Comparison of ENCODE assay signal across 22 cellular contexts in genomic region chr3:151962891-151963290, GRCh38.
DNase-seq lines count a peak whose midpoint lies in the region; ATAC-seq and TF ChIP-seq lines count a peak whose summit lies in the region.
"Had no signal": no experiment of that assay in that cellular context is flagged by ENCODE, and none has a peak within 500 bp of the region (broad histone marks: within the 10 kb centered on the region; RNA-seq: fewer than 3 reads in every experiment).

No MANE protein-coding gene starts in this region.

- no peaks in the 10 kb centered on the region for H3K79me2 ChIP-seq in SK-N-SH (ENCODE audit: insufficient read depth)

- no peaks in the 10 kb centered on the region for H3K4me1 ChIP-seq in SK-N-SH (ENCODE audit: control insufficient read depth in 1 of 2, insufficient read depth in 2 of 2, low read depth in 1 of 2, low read length in 1 of 2)
- no peaks in the 10 kb centered on the region for H3K4me1 ChIP-seq in naive thymus-derived CD4-positive, alpha-beta T cell (ENCODE audit: control insufficient read depth in 2 of 2, insufficient read depth in 2 of 2, low read length in 2 of 2)
- H3K4me1 ChIP-seq: A549 had no signal

- no peak for TF ChIP-seq RAD21 in SK-N-SH (IDR thresholded peaks at IDR 0.05; ENCODE audit: low read length)

- CTCF ChIA-PET in SK-N-SH (lab: Yijun Ruan, JAX) = no interaction called here
- CTCF ChIA-PET in naive thymus-derived CD4-positive, alpha-beta T cell (lab: Charles Lee) = no interaction called here

- no peaks in the 10 kb centered on the region for H4K20me1 ChIP-seq in SK-N-SH (ENCODE audit: insufficient read depth)

- H3K36me3 Mint-ChIP-seq in immature natural killer cell = no peaks in the 10 kb centered on the region
- peaks cover 0 to 4% (median 0%) of the 10 kb centered on the region in 5 donors for H3K36me3 Mint-ChIP-seq in naive thymus-derived CD4-positive, alpha-beta T cell
- H3K36me3 Mint-ChIP-seq: CD4-positive, CD25-positive, alpha-beta regulatory T cell; CD8-positive, alpha-beta memory T cell had no signal

- H3K4me3 ChIP-seq in SK-N-SH (ENCODE audit: low read depth in 2 of 2, low read length in 1 of 2) (no peak overlapping the region), SK-N-MC (peak overlapping the region; percentile 53), fibroblast of mammary gland (ENCODE audit: control insufficient read depth, low read depth, low read length) (no peak overlapping the region)
- H3K4me3 ChIP-seq in naive thymus-derived CD4-positive, alpha-beta T cell (ENCODE audit: low read length) = no peak overlapping the region
- H3K4me3 ChIP-seq: A549, GM23338 had no signal

- POLR2A ChIA-PET in SK-N-SH (lab: Yijun Ruan, JAX) = no interaction called here
- POLR2A ChIA-PET in naive thymus-derived CD4-positive, alpha-beta T cell (lab: Charles Lee) = no interaction called here

- intact Hi-C loops in naive thymus-derived CD4-positive, alpha-beta T cell (cut with micrococcal nuclease) = no loop called here

- ATAC-seq in SK-N-SH treated with all-trans-retinoic acid at 6 μM for 48 hours = peak; percentile 34; the same call in 2 of the 3 replicates
- ATAC-seq in GM19035 (IDR thresholded peaks at IDR 0.05; ENCODE audit: unreplicated experiment) = no peak
- ATAC-seq in GM19324 (IDR thresholded peaks at IDR 0.05; ENCODE audit: low FRiP score, unreplicated experiment) = no peak
- ATAC-seq in naive thymus-derived CD4-positive, alpha-beta T cell = no peak
- ATAC-seq: A549, GM23338 had no signal

- TF ChIP-seq CTCF in SK-N-SH (IDR thresholded peaks at IDR 0.05) (no peak), fibroblast of mammary gland (conservative IDR thresholded peaks at IDR 0.05; ENCODE audit: control insufficient read depth, insufficient read depth, low read depth, low read length) (no peak)

- TF ChIP-seq EP300 in SK-N-SH (IDR thresholded peaks at IDR 0.05; ENCODE audit: borderline replicate concordance in 1 of 2, low read depth in 1 of 2, low read length in 1 of 2) = no peak

- H3K4me1 Mint-ChIP-seq in immature natural killer cell = no peaks in the 10 kb centered on the region
- H3K4me1 Mint-ChIP-seq in naive thymus-derived CD4-positive, alpha-beta T cell = peaks cover 0 to 1% (median 0%) of the 10 kb centered on the region in 7 donors
- H3K4me1 Mint-ChIP-seq: B cell; CD4-positive, CD25-positive, alpha-beta regulatory T cell; CD8-positive, alpha-beta memory T cell; GM23338 had no signal

- no peak overlapping the region for H3K4me3 Mint-ChIP-seq in immature natural killer cell
- H3K4me3 Mint-ChIP-seq in naive thymus-derived CD4-positive, alpha-beta T cell = no peak overlapping the region
- H3K4me3 Mint-ChIP-seq: B cell; CD4-positive, CD25-positive, alpha-beta regulatory T cell; CD8-positive, alpha-beta memory T cell; GM23338; HFFc6 had no signal

- H3K9me3 ChIP-seq in SK-N-SH = no peaks in the 10 kb centered on the region
- no peaks in the 10 kb centered on the region for H3K9me3 ChIP-seq in SK-N-MC (ENCODE audit: low read depth, low read length)
- H3K9me3 ChIP-seq in naive thymus-derived CD4-positive, alpha-beta T cell (ENCODE audit: control insufficient read depth in 2 of 3, low read length in 3 of 3) = no peaks in the 10 kb centered on the region
- H3K9me3 ChIP-seq: A549 had no signal

- H3F3A ChIP-seq in SK-N-SH (replicated peaks; ENCODE audit: insufficient read depth) = no peaks in the 10 kb centered on the region

- no peak overlapping the region for H2AFZ ChIP-seq in SK-N-SH (ENCODE audit: low read depth)
- H2AFZ ChIP-seq: GM23338 had no signal

- no peak overlapping the region for H3K4me2 ChIP-seq in SK-N-SH
- H3K4me2 ChIP-seq: A549, GM23338 had no signal

- H3K36me3 ChIP-seq in SK-N-SH (replicated peaks in 1 of 2; ENCODE audit: control insufficient read depth in 1 of 2, insufficient read depth in 2 of 2, low read length in 1 of 2) = no peaks in the 10 kb centered on the region
- no peaks in the 10 kb centered on the region for H3K36me3 ChIP-seq in SK-N-MC (ENCODE audit: insufficient read depth, low read length)
- H3K36me3 ChIP-seq in naive thymus-derived CD4-positive, alpha-beta T cell (ENCODE audit: control insufficient read depth in 2 of 3, insufficient read depth in 3 of 3, low read length in 3 of 3) = no peaks in the 10 kb centered on the region

- no peaks in the 10 kb centered on the region for H3K9me3 Mint-ChIP-seq in immature natural killer cell
- H3K9me3 Mint-ChIP-seq in naive thymus-derived CD4-positive, alpha-beta T cell = peaks cover 0 to 7% (median 0%) of the 10 kb centered on the region in 11 donors
- H3K9me3 Mint-ChIP-seq: GM23338, HFFc6 had no signal

- H3K9me2 ChIP-seq in SK-N-SH = no peaks in the 10 kb centered on the region

- H3K27me3 ChIP-seq in SK-N-SH (ENCODE audit: insufficient read depth) = no peaks in the 10 kb centered on the region
- no peaks in the 10 kb centered on the region for H3K27me3 ChIP-seq in naive thymus-derived CD4-positive, alpha-beta T cell (ENCODE audit: control insufficient read depth in 2 of 2, insufficient read depth in 2 of 2, low read length in 2 of 2)

- H3K27ac ChIP-seq in SK-N-SH (ENCODE audit: low read depth in 2 of 2, low read length in 1 of 2) (peak overlapping the region in 1 of 2 experiments; percentile 48; a peak in 2 of 4 replicates), SK-N-MC (peak overlapping the region; percentile 84)
- no peak overlapping the region for H3K27ac ChIP-seq in naive thymus-derived CD4-positive, alpha-beta T cell (ENCODE audit: low read depth, low read length)
- H3K27ac ChIP-seq: 22Rv1, A549 had no signal

- DNase-seq in SK-N-SH = no peak
- no peak for DNase-seq in SK-N-MC (ENCODE audit: low read depth, low spot score)
- DNase-seq in fibroblast of mammary gland (ENCODE audit: low read depth) = peak; percentile 42
- DNase-seq in immature natural killer cell = no peak
- DNase-seq in naive thymus-derived CD4-positive, alpha-beta T cell = no peak
- DNase-seq: C1 segment of cervical spinal cord; CD4-positive, CD25-positive, alpha-beta regulatory T cell; CD8-positive, alpha-beta memory T cell; COR-L47; DMS 273 treated with DMSO at 0.1 percent for 48 hours; DMS53; DND-41; HCEC 1CT; HFFc6; IMR-90 had no signal

- H3K9ac ChIP-seq in SK-N-SH (no peak overlapping the region), SK-N-MC (ENCODE audit: insufficient read length) (no peak overlapping the region)

- peaks cover 2 to 12% (median 5%) of the 10 kb centered on the region in 3 donors for H3K27me3 Mint-ChIP-seq in immature natural killer cell (ENCODE audit: low read depth in 3 of 3)
- H3K27me3 Mint-ChIP-seq in naive thymus-derived CD4-positive, alpha-beta T cell = peaks cover 5 to 27% (median 7%) of the 10 kb centered on the region in 5 donors

- H3K27ac Mint-ChIP-seq in immature natural killer cell = no peak overlapping the region
- no peak overlapping the region for H3K27ac Mint-ChIP-seq in naive thymus-derived CD4-positive, alpha-beta T cell
- H3K27ac Mint-ChIP-seq: B cell; CD4-positive, CD25-positive, alpha-beta regulatory T cell; CD8-positive, alpha-beta memory T cell; GM23338; HFFc6 had no signal

TF ChIP-seq in SK-N-SH treated with all-trans-retinoic acid at 6 μM for 48 hours, 23 proteins besides CTCF, POLR2A, EP300 and RAD21 (continues in another document):
- TF ChIP-seq TOX (CRISPR knock-in tag; IDR thresholded peaks at IDR 0.05; ENCODE audit: borderline replicate concordance) (no peak), RARB (CRISPR knock-in tag; IDR thresholded peaks at IDR 0.05) (no peak), SNAI2 (CRISPR knock-in tag; IDR thresholded peaks at IDR 0.05) (no peak), PPARA (CRISPR knock-in tag; IDR thresholded peaks at IDR 0.05; ENCODE audit: borderline replicate concordance) (no peak), BACH2 (CRISPR knock-in tag; IDR thresholded peaks at IDR 0.05; ENCODE audit: borderline replicate concordance) (no peak), TCF4 (CRISPR knock-in tag; IDR thresholded peaks at IDR 0.05; ENCODE audit: borderline replicate concordance) (no peak), ZNF70 (CRISPR knock-in tag; IDR thresholded peaks at IDR 0.05) (no peak), ZFP3 (CRISPR knock-in tag; IDR thresholded peaks at IDR 0.05) (no peak), ESRRG (CRISPR knock-in tag; IDR thresholded peaks at IDR 0.05) (no peak), ZNF565 (CRISPR knock-in tag; conservative IDR thresholded peaks at IDR 0.05; ENCODE audit: low read depth) (no peak), GLIS3 (CRISPR knock-in tag; IDR thresholded peaks at IDR 0.05) (no peak), ARNTL (CRISPR knock-in tag; IDR thresholded peaks at IDR 0.05; ENCODE audit: borderline replicate concordance, low read depth) (no peak)

TF ChIP-seq in SK-N-SH, 30 proteins besides CTCF, POLR2A, EP300 and RAD21 (continues in another document):
- TF ChIP-seq TCF12 (IDR thresholded peaks at IDR 0.05) = no peak
- TF ChIP-seq RCOR1 (IDR thresholded peaks at IDR 0.05; ENCODE audit: low read length) = no peak
- no peak for TF ChIP-seq TEAD4 (IDR thresholded peaks at IDR 0.05; ENCODE audit: borderline replicate concordance, insufficient read depth)
- TF ChIP-seq, protein P1, sequence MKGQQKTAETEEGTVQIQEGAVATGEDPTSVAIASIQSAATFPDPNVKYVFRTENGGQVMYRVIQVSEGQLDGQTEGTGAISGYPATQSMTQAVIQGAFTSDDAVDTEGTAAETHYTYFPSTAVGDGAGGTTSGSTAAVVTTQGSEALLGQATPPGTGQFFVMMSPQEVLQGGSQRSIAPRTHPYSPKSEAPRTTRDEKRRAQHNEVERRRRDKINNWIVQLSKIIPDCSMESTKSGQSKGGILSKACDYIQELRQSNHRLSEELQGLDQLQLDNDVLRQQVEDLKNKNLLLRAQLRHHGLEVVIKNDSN (IDR thresholded peaks at IDR 0.05; ENCODE audit: borderline replicate concordance, low read depth) = no peak
- no peak for TF ChIP-seq FOSL2 (IDR thresholded peaks at IDR 0.05; ENCODE audit: borderline replicate concordance, low read depth)
